11 cellular contexts compared by ENCODE assay signal in genomic region chr12:56346663-56347062, GRCh38. TPM values are rescaled to one million over a fixed set of nuclear protein-coding genes. Genes with fewer than 3 reads are reported as not detected.
DNase-seq lines count a peak whose midpoint lies in the region; ATAC-seq and TF ChIP-seq lines count a peak whose summit lies in the region.
"Had no signal": no experiment of that assay in that cellular context is flagged by ENCODE, and none has a peak within 500 bp of the region (broad histone marks: within the 10 kb centered on the region; RNA-seq: fewer than 3 reads in every experiment).

No MANE protein-coding gene starts in this region.

- H3K4me3 ChIP-seq in OCI-LY1 (ENCODE audit: low read depth, low read length, poor library complexity, severe bottlenecking): no peak overlapping the region
- H3K4me3 ChIP-seq in fibroblast of pulmonary artery (replicated peaks; ENCODE audit: low read depth, low read length): no peak overlapping the region
- H3K4me3 ChIP-seq in left lung: no peak overlapping the region

- no peaks in the 10 kb centered on the region for H3K9me2 ChIP-seq in OCI-LY1 (ENCODE audit: low read depth, low read length)

- ATAC-seq in left lung: no peak
- ATAC-seq: Right ventricle myocardium inferior had no signal

- intact Hi-C loops in left lung (cut with DNase I): no loop called here

- H3K9ac ChIP-seq in OCI-LY1 (ENCODE audit: low read length): no peak overlapping the region

- H2AFZ ChIP-seq in OCI-LY1 (ENCODE audit: low read length): no peak overlapping the region

- H3K4me2 ChIP-seq in OCI-LY1 (ENCODE audit: low read length): no peak overlapping the region

- peak; percentile 4 for DNase-seq in stimulated activated naive CD4-positive, alpha-beta T cell treated with Interleukin-2 at 50 U/mL for 16 hours (lab: John Stamatoyannopoulos, UW)
- no peak for DNase-seq in stimulated activated naive CD4-positive, alpha-beta T cell (lab: John Stamatoyannopoulos, UW)
- DNase-seq in fibroblast of pulmonary artery (ENCODE audit: low read depth) (no peak), GM10248 (ENCODE audit: extremely low spot score) (no peak), epidermal melanocyte (ENCODE audit: insufficient read length, low spot score) (no peak), NCI-H1694 treated with DMSO at 0.1 percent for 48 hours (lab: John Stamatoyannopoulos, UW) (no peak), left lung (no peak)
- DNase-seq: COR-L47, NCI-H345 had no signal

- no peaks in the 10 kb centered on the region for H3K4me1 ChIP-seq in OCI-LY1 (ENCODE audit: insufficient read depth, low read length, severe bottlenecking)
- no peaks in the 10 kb centered on the region for H3K4me1 ChIP-seq in left lung

- no peaks in the 10 kb centered on the region for H3F3A ChIP-seq in OCI-LY1 (ENCODE audit: insufficient read depth, low read length)

- POLR2A ChIA-PET in GM10248 (lab: Yijun Ruan, JAX): interaction anchor here (0.5 to 1.0 kb wide), 3 partner anchors 10 to 252 kb away, joined by 3 to 10 read pairs (median 4); partner anchors contain the start of gene STAT2

- H3K36me3 ChIP-seq in OCI-LY1 (ENCODE audit: insufficient read depth, low read length) (peaks cover 68% of the 10 kb centered on the region), left lung (peaks cover 3 to 100% of the 10 kb centered on the region in 2 donors)

- H3K27me3 ChIP-seq in OCI-LY1 (ENCODE audit: insufficient read depth, low read length) (no peaks in the 10 kb centered on the region), left lung (no peaks in the 10 kb centered on the region)

- CTCF ChIA-PET in GM10248 (lab: Yijun Ruan, JAX): interaction anchor here (1.5 to 5.2 kb wide), 4 partner anchors 12 to 155 kb away, joined by 3 to 16 read pairs (median 6); partner anchors contain the start of genes PAN2 and STAT2

- TF ChIP-seq CTCF in OCI-LY1 (IDR thresholded peaks at IDR 0.05; ENCODE audit: low read length) (peak; percentile 32; the same call in 1 of the 2 replicates), fibroblast of pulmonary artery (IDR thresholded peaks at IDR 0.05; ENCODE audit: low read length, missing control alignments) (peak; percentile 3), GM10248 (IDR thresholded peaks at IDR 0.05; ENCODE audit: control extremely low read depth, extremely low read depth, low read depth, missing control alignments) (no peak), left lung (IDR thresholded peaks at IDR 0.05) (no peak)

- H3K9me3 ChIP-seq in OCI-LY1 (ENCODE audit: low read length) (no peaks in the 10 kb centered on the region), left lung (no peaks in the 10 kb centered on the region)

- no peaks in the 10 kb centered on the region for H3K79me2 ChIP-seq in OCI-LY1 (ENCODE audit: insufficient read depth, low read length)

- no peaks in the 10 kb centered on the region for H4K20me1 ChIP-seq in OCI-LY1 (ENCODE audit: insufficient read depth, low read length)

- H3K27ac ChIP-seq in OCI-LY1 (ENCODE audit: low read depth, low read length, poor library complexity, severe bottlenecking) (no peak overlapping the region), left lung (no peak overlapping the region)

RNA-seq across cellular contexts. Expression of gene IL23A, which starts 8.0 kb away (rescaled TPM):
- total RNA-seq in left lung: 1 to 10 TPM in 1 of 2 donors, under 1 TPM in 1; 0.73 to 1.0 TPM
- total RNA-seq: Right ventricle myocardium inferior had no signal

RNA-seq across cellular contexts. Expression of gene PAN2, which starts 12.9 kb away (rescaled TPM):
- total RNA-seq in left lung: 10 to 100 TPM; 49.9 to 58.4 TPM

RNA-seq across cellular contexts. Expression of gene STAT2, which starts 13.2 kb away (rescaled TPM):
- total RNA-seq in left lung: 100 to 1,000 TPM; 175 to 187 TPM

RNA-seq across cellular contexts. Expression of gene APOF, which starts 16.0 kb away (rescaled TPM):
- not detected for total RNA-seq in left lung
- total RNA-seq: Right ventricle myocardium inferior had no signal

RNA-seq across cellular contexts. Expression of gene CNPY2, which starts 30.9 kb away (rescaled TPM):
- 100 to 1,000 TPM; 135 to 152 TPM for total RNA-seq in left lung

Comparison
In these comparisons a context has a peak if more than half of its experiments do, and no peak if none do; other contexts are left out.
1. CTCF ChIP-seq: peak in OCI-LY1 (single experiment) and fibroblast of pulmonary artery (single experiment); none in GM10248 (single experiment) and left lung (0 of 2).